In the genomic region with DNA sequence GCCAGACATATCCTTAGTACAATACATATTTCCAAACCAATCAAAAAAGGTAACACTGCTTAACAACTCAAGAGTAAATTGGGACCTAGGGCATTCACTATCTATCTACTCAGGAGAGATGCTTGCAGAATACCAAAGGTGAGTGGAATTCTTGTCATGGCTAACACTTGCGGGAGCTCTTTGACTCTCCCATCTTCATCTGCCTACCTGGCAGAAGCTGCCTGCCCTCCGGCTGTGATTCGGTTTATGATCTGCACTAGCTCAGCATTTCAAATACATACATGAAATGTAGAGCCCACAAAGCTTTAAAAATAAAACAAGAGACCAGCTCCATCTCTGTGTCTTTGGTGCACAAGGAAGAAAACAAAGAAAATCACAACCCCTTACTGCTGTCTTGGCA, we compare ENCODE assay signal across 15 cellular contexts.
DNase-seq lines count a peak whose midpoint lies in the region; ATAC-seq, FAIRE-seq and TF ChIP-seq lines count a peak whose summit lies in the region.
"Had no signal": no experiment of that assay in that cellular context is flagged by ENCODE, and none has a peak within 500 bp of the region (broad histone marks: within the 10 kb centered on the region; RNA-seq: fewer than 3 reads in every experiment).

No MANE protein-coding gene starts in this region.

- H4K8ac ChIP-seq in neuronal stem cell (ENCODE audit: low read depth, low read length), result no peak overlapping the region

- no peaks in the 10 kb centered on the region for H3K79me2 ChIP-seq in GM12878 (ENCODE audit: control insufficient read depth, insufficient read depth, low read length)

- H3K36me3 Mint-ChIP-seq in nephron (ENCODE audit: low read depth) (peaks cover 35% of the 10 kb centered on the region), T-helper 17 cell (ENCODE audit: low read depth) (no peaks in the 10 kb centered on the region)

- H3K36me3 ChIP-seq in GM12878 (ENCODE audit: control insufficient read depth in 2 of 2, insufficient read depth in 2 of 2, low read length in 1 of 2), result peaks cover 0 to 11% of the 10 kb centered on the region in 2 experiments; a peak in 3 of 4 replicates
- peaks cover 12 to 27% (median 25%) of the 10 kb centered on the region in 3 donors for H3K36me3 ChIP-seq in tibial artery
- no peaks in the 10 kb centered on the region for H3K36me3 ChIP-seq in neuronal stem cell (replicated peaks in 1 of 2; ENCODE audit: control insufficient read depth in 2 of 2, insufficient read depth in 2 of 2, low read length in 2 of 2)

- H3K9ac ChIP-seq in GM12878 (ENCODE audit: control insufficient read depth, insufficient read depth, low read length) (no peak overlapping the region), neuronal stem cell (ENCODE audit: low read depth, low read length, poor library complexity) (no peak overlapping the region)
- H3K9ac ChIP-seq: BLaER1 treated with 17β-estradiol and CSF1 and Interleukin-3, amounts not matched to agents 10 nM and 100 nM had no signal

- in situ Hi-C loops in GM12878 (cut with MboI), result no loop called here

- no peak overlapping the region for H2BK5ac ChIP-seq in neuronal stem cell (ENCODE audit: low read length)

- H3K27me3 ChIP-seq in GM12878 (replicated peaks in 1 of 2; ENCODE audit: control insufficient read depth in 2 of 2, insufficient read depth in 2 of 2, low read length in 1 of 2) (no peaks in the 10 kb centered on the region), tibial artery (no peaks in the 10 kb centered on the region), neuronal stem cell (ENCODE audit: control insufficient read depth in 3 of 3, insufficient read depth in 3 of 3, low read depth in 1 of 3, low read length in 3 of 3) (no peaks in the 10 kb centered on the region)
- H3K27me3 ChIP-seq: BLaER1 treated with 17β-estradiol and CSF1 and Interleukin-3, amounts not matched to agents 10 nM and 100 nM had no signal

- TF ChIP-seq POLR2A in GM12878 (IDR thresholded peaks at IDR 0.05; ENCODE audit: low read depth, low read length), result no peak

- no peak for FAIRE-seq in GM12878 (lab: Jason Lieb, UNC)
- FAIRE-seq: GM18507 had no signal

- peak overlapping the region; percentile 32 to 54 (median 39) for H3K27ac Mint-ChIP-seq in nephron
- no peak overlapping the region for H3K27ac Mint-ChIP-seq in T-helper 17 cell
- H3K27ac Mint-ChIP-seq: CD4-positive, CD25-positive, alpha-beta regulatory T cell; GM23338 had no signal

- H3K4me3 ChIP-seq in GM12878 (no peak overlapping the region), tibial artery (no peak overlapping the region), neuronal stem cell (ENCODE audit: low read length in 2 of 2) (no peak overlapping the region)
- H3K4me3 ChIP-seq: BLaER1 treated with 17β-estradiol and CSF1 and Interleukin-3, amounts not matched to agents 10 nM and 100 nM; GM23338 had no signal

- H3K18ac ChIP-seq in neuronal stem cell (ENCODE audit: low read length), result no peak overlapping the region

- CTCF ChIA-PET in GM12878 (lab: Yijun Ruan, JAX), result interaction anchor here (0.6 to 1.9 kb wide), 4 partner anchors 10 to 519 kb away, joined by 3 to 10 read pairs (median 6); no protein-coding TSS in a partner anchor

- H3K9me3 ChIP-seq in GM12878 (replicated peaks; ENCODE audit: control insufficient read depth, insufficient read depth, low read length) (peaks cover 11% of the 10 kb centered on the region), tibial artery (peaks cover 0 to 8% (median 5%) of the 10 kb centered on the region in 3 donors), T-helper 17 cell (ENCODE audit: control insufficient read depth, low read length, poor library complexity, severe bottlenecking) (no peaks in the 10 kb centered on the region), neuronal stem cell (replicated peaks in 1 of 2; ENCODE audit: control insufficient read depth in 2 of 2, insufficient read depth in 1 of 2, low read depth in 1 of 2, low read length in 2 of 2) (no peaks in the 10 kb centered on the region)

- no peak overlapping the region for H3K14ac ChIP-seq in neuronal stem cell (ENCODE audit: low read length)

- no peak overlapping the region for H3K4ac ChIP-seq in neuronal stem cell (ENCODE audit: low read length)

- H3K4me1 ChIP-seq in GM12878 (ENCODE audit: control insufficient read depth, insufficient read depth, low read length) (no peaks in the 10 kb centered on the region), tibial artery (peaks cover 0 to 40% (median 20%) of the 10 kb centered on the region in 4 donors), neuronal stem cell (ENCODE audit: control insufficient read depth in 2 of 2, insufficient read depth in 1 of 2, low read depth in 1 of 2, low read length in 2 of 2) (peaks cover 0 to 2% of the 10 kb centered on the region in 2 donors)
- H3K4me1 ChIP-seq: BLaER1 treated with 17β-estradiol and CSF1 and Interleukin-3, amounts not matched to agents 10 nM and 100 nM had no signal

- no peaks in the 10 kb centered on the region for H4K20me1 ChIP-seq in GM12878 (ENCODE audit: control insufficient read depth, insufficient read depth)
- H4K20me1 ChIP-seq: BLaER1 treated with 17β-estradiol and CSF1 and Interleukin-3, amounts not matched to agents 10 nM and 100 nM had no signal

- RAD21 ChIA-PET in GM12878 (lab: Charles Lee; ENCODE audit: unreplicated experiment), result interaction anchor here (0.8 to 1.6 kb wide), 9 partner anchors 11 to 188 kb away, joined by 3 to 10 read pairs (median 4); no protein-coding TSS in a partner anchor

- H3K4me2 ChIP-seq in GM12878 (ENCODE audit: control insufficient read depth, insufficient read depth), result no peak overlapping the region
- H3K4me2 ChIP-seq in neuronal stem cell (ENCODE audit: insufficient read depth, low read length, poor library complexity, severe bottlenecking), result no peak overlapping the region
- H3K4me2 ChIP-seq: BLaER1 treated with 17β-estradiol and CSF1 and Interleukin-3, amounts not matched to agents 10 nM and 100 nM; GM23338 had no signal

- 100% methylated on average over 3 of the region's 3 CpGs for WGBS in GM12878 (ENCODE audit: insufficient coverage, insufficient replicate concordance, low lambda C conversion rate, missing lambda C conversion rate)
- WGBS in neuronal stem cell (ENCODE audit: extremely low coverage in 2 of 2, insufficient read length in 2 of 2, insufficient replicate concordance in 1 of 2), 2 donors, result no CpG with 5 or more reads among the region's 3 CpGs

- H2AK5ac ChIP-seq in neuronal stem cell (ENCODE audit: low read depth, low read length), result no peak overlapping the region

- H2BK12ac ChIP-seq in neuronal stem cell (ENCODE audit: low read length), result no peak overlapping the region

- no peak for TF ChIP-seq RAD21 in GM12878 (IDR thresholded peaks at IDR 0.05; ENCODE audit: insufficient read depth, low read depth, low read length)

- H3K4me3 Mint-ChIP-seq in nephron, result no peak overlapping the region
- H3K4me3 Mint-ChIP-seq in T-helper 17 cell, result no peak overlapping the region
- H3K4me3 Mint-ChIP-seq: CD4-positive, CD25-positive, alpha-beta regulatory T cell; GM23338 had no signal

- H2BK120ac ChIP-seq in neuronal stem cell (ENCODE audit: low read depth, low read length), result no peak overlapping the region

- TF ChIP-seq CTCF in GM12878 (IDR thresholded peaks at IDR 0.05 in 2 of 3, conservative IDR thresholded peaks at IDR 0.05 in 1 of 3; ENCODE audit: control insufficient read depth in 2 of 3, extremely low read depth in 1 of 3, insufficient read depth in 1 of 3, low read depth in 3 of 3, low read length in 3 of 3), result no peak
- TF ChIP-seq CTCF in nephron (IDR thresholded peaks at IDR 0.05; ENCODE audit: unreplicated experiment in 3 of 3), result no peak
- TF ChIP-seq CTCF in tibial artery (IDR thresholded peaks at IDR 0.05), result no peak

- SMC1A ChIA-PET in GM12878 (lab: Charles Lee; ENCODE audit: uncharacterized antibody, unreplicated experiment), result interaction anchor here (0.6 to 20.2 kb wide), 16 partner anchors 10 to 414 kb away, joined by 3 to 832 read pairs (median 4); no protein-coding TSS in a partner anchor

- DNase-seq in GM12878 (ENCODE audit: low read depth, low spot score) (no peak), tibial artery (no peak), HUDEP-2 (lab: John Stamatoyannopoulos, UW; ENCODE audit: unreplicated experiment in 76 of 76) (no peak), T-helper 17 cell (no peak), neuronal stem cell (ENCODE audit: low spot score) (no peak)
- DNase-seq: ACHN; Calu3; CD4-positive, CD25-positive, alpha-beta regulatory T cell; DMS 273 treated with DMSO at 0.1 percent for 48 hours; H7 had no signal

- peaks cover 11% of the 10 kb centered on the region for H3K9me3 Mint-ChIP-seq in nephron

- H3K79me1 ChIP-seq in neuronal stem cell (ENCODE audit: low read depth, low read length), result no peaks in the 10 kb centered on the region

- no peak overlapping the region for H3K23ac ChIP-seq in neuronal stem cell (ENCODE audit: low read depth, low read length, poor library complexity)

- no peak for TF ChIP-seq EP300 in GM12878 (IDR thresholded peaks at IDR 0.05; ENCODE audit: borderline replicate concordance in 1 of 2, control insufficient read depth in 1 of 2, low read depth in 2 of 2, low read length in 2 of 2)

- H3K27me3 Mint-ChIP-seq in nephron (ENCODE audit: low read depth) (peaks cover 4% of the 10 kb centered on the region), T-helper 17 cell (no peaks in the 10 kb centered on the region)

- H2BK15ac ChIP-seq in neuronal stem cell (ENCODE audit: low read length), result no peak overlapping the region

- POLR2A ChIA-PET in GM12878 (lab: Charles Lee), result interaction anchor here (0.8 to 2.1 kb wide), 9 partner anchors 8 to 46 kb away, joined by 3 to 6 read pairs (median 4); no protein-coding TSS in a partner anchor

- H3K27ac ChIP-seq in angular gyrus (ENCODE audit: low read depth, low read length) (peak overlapping the region; percentile 34), GM12878 (ENCODE audit: control insufficient read depth, insufficient read depth) (no peak overlapping the region), tibial artery (peak overlapping the region; percentile 27 to 42), neuronal stem cell (replicated peaks; ENCODE audit: low read length) (no peak overlapping the region)
- H3K27ac ChIP-seq: BLaER1 treated with 17β-estradiol and CSF1 and Interleukin-3, amounts not matched to agents 10 nM and 100 nM had no signal

- H2AFZ ChIP-seq in GM12878 (ENCODE audit: control insufficient read depth, low read depth, low read length) (no peak overlapping the region), neuronal stem cell (ENCODE audit: low read length) (no peak overlapping the region)
- H2AFZ ChIP-seq: GM23338 had no signal

- BruUV-seq in GM12878 (replicated peaks; lab: Mats Ljungman, UMichigan), result TSS peak; percentile 29

- H3K4me1 Mint-ChIP-seq in nephron (peaks cover 29% of the 10 kb centered on the region), T-helper 17 cell (no peaks in the 10 kb centered on the region)
- H3K4me1 Mint-ChIP-seq: CD4-positive, CD25-positive, alpha-beta regulatory T cell had no signal

- ATAC-seq in GM12878 (no peak), T-helper 17 cell (no peak)
- ATAC-seq: GM23338 had no signal

- intact Hi-C loops in GM12878 (cut with micrococcal nuclease; ENCODE audit: unreplicated experiment), result no loop called here
- intact Hi-C loops in tibial artery (cut with DNase I; ENCODE audit: low total_unique reads), result no loop called here

- H4K91ac ChIP-seq in neuronal stem cell (ENCODE audit: low read depth, low read length, poor library complexity), result no peak overlapping the region

Comparison
In these comparisons a context has a peak if more than half of its experiments do, and no peak if none do; other contexts are left out.
1. H3K27ac ChIP-seq: peak in angular gyrus (single experiment) and tibial artery (2 of 2); none in GM12878 (single experiment) and neuronal stem cell (single experiment).